Comparison of ENCODE assay signal across 1 cellular context in genomic region chr4:185511243-185511642, GRCh38. TPM values are rescaled to one million over a fixed set of nuclear protein-coding genes. Genes with fewer than 3 reads are reported as not detected.
"Had no signal": no experiment of that assay in that cellular context is flagged by ENCODE, and none has a peak within 500 bp of the region (broad histone marks: within the 10 kb centered on the region; RNA-seq: fewer than 3 reads in every experiment).

No MANE protein-coding gene starts in this region.

RNA-seq across cellular contexts. Expression of gene PDLIM3, which starts 24.1 kb away (rescaled TPM):
- total RNA-seq: natural killer cell treated with Interleukin-12 subunit alpha and Interleukin-12 subunit beta and Interleukin-15 and Interleukin-18, amount 100 ng/mL, for 72 hours had no signal

RNA-seq across cellular contexts. Expression of gene CCDC110, which starts 39.7 kb away (rescaled TPM):
- total RNA-seq: natural killer cell treated with Interleukin-12 subunit alpha and Interleukin-12 subunit beta and Interleukin-15 and Interleukin-18, amount 100 ng/mL, for 72 hours had no signal
